ENCODE assay signal across 8 cellular contexts in the genomic region with DNA sequence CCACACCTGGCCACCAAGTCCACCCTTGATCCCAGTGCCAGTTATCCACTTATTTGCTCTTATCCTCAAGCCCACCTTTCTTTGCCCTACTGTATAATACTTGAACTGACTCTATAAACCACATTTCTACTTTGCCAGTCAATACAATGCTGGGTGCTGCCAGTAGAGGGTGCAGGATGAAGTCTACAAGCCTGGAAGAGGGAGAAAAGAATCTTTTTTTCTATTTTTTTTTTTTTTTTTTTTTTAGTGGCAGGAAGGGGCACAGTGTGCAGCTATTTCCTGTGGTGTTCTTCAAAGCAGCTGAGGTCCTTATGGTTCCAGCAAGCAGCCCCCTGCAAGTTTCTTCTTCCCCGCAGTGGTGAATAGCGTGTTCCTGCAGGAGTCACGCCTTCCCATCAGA. TPM values are rescaled to one million over a fixed set of nuclear protein-coding genes. Genes with fewer than 3 reads are reported as not detected.
DNase-seq lines count a peak whose midpoint lies in the region; ATAC-seq and TF ChIP-seq lines count a peak whose summit lies in the region.

No MANE protein-coding gene starts in this region.

- peak overlapping the region in 2 of 8 donors; percentile 32 for H3K4me3 Mint-ChIP-seq in CD4-positive, alpha-beta memory T cell

- H3K27me3 ChIP-seq in CD4-positive, alpha-beta memory T cell (ENCODE audit: insufficient read depth, low read length), result no peaks in the 10 kb centered on the region

- H3K4me1 Mint-ChIP-seq in CD4-positive, alpha-beta memory T cell, result peaks cover 9 to 13% (median 12%) of the 10 kb centered on the region in 4 donors

- peaks cover 10 to 14% of the 10 kb centered on the region in 2 donors for H3K27me3 Mint-ChIP-seq in CD4-positive, alpha-beta memory T cell

- H3K27ac ChIP-seq in CD4-positive, alpha-beta memory T cell (ENCODE audit: low read depth, low read length), result no peak overlapping the region

- DNase-seq in CD4-positive, alpha-beta memory T cell, result peak; percentile 19 to 55 (median 30)
- peak; percentile 46 for DNase-seq in iPS-NIHi11 (ENCODE audit: low spot score)
- no peak for DNase-seq in SW480 (ENCODE audit: low spot score)
- no peak for DNase-seq in retina
- no peak for DNase-seq in glomerular visceral epithelial cell (ENCODE audit: extremely low spot score)
- no peak for DNase-seq in putamen (ENCODE audit: low spot score)

- intact Hi-C loops in CD4-positive, alpha-beta memory T cell (cut with micrococcal nuclease), result no loop called here

- no peaks in the 10 kb centered on the region for H3K36me3 Mint-ChIP-seq in CD4-positive, alpha-beta memory T cell

- ATAC-seq in GM21447 (IDR thresholded peaks at IDR 0.05; ENCODE audit: unreplicated experiment), result peak; percentile 61

- H3K9me3 Mint-ChIP-seq in CD4-positive, alpha-beta memory T cell, result peaks cover 0 to 3% (median 0%) of the 10 kb centered on the region in 8 donors

- POLR2A ChIA-PET in CD4-positive, alpha-beta memory T cell (lab: Charles Lee; ENCODE audit: partially characterized antibody), result no interaction called here

- peak; percentile 33; the same call in 1 of the 2 replicates for TF ChIP-seq CTCF in WI38 (IDR thresholded peaks at IDR 0.05; ENCODE audit: low read depth, low read length)

- no peaks in the 10 kb centered on the region for H3K9me3 ChIP-seq in CD4-positive, alpha-beta memory T cell (ENCODE audit: control insufficient read depth in 1 of 2, low read length in 2 of 2)

- no peak overlapping the region for H3K4me3 ChIP-seq in CD4-positive, alpha-beta memory T cell (ENCODE audit: low read length in 2 of 2)
- H3K4me3 ChIP-seq in WI38 (ENCODE audit: low read depth, low read length), result no peak overlapping the region

- H3K4me1 ChIP-seq in CD4-positive, alpha-beta memory T cell (ENCODE audit: insufficient read depth, low read length), result peaks cover 10% of the 10 kb centered on the region

- H3K27ac Mint-ChIP-seq in CD4-positive, alpha-beta memory T cell, result peak overlapping the region in 1 of 7 donors; percentile 15

- H3K36me3 ChIP-seq in CD4-positive, alpha-beta memory T cell (ENCODE audit: insufficient read depth, low read length), result no peaks in the 10 kb centered on the region

- CTCF ChIA-PET in CD4-positive, alpha-beta memory T cell (lab: Charles Lee; ENCODE audit: partially characterized antibody), result interaction anchor here (0.7 to 6.8 kb wide), 2 partner anchors 256 to 264 kb away, joined by 3 to 76 read pairs; no protein-coding TSS in a partner anchor

RNA-seq across cellular contexts. Expression of a gene that starts 22.2 kb away (rescaled TPM):
- not detected for total RNA-seq in CD4-positive, alpha-beta memory T cell
- polyA plus RNA-seq in CD4-positive, alpha-beta memory T cell, result not detected

Comparison
In these comparisons a context has a peak if more than half of its experiments do, and no peak if none do; other contexts are left out.
1. DNase-seq: peak in CD4-positive, alpha-beta memory T cell (5 of 5) and iPS-NIHi11 (single experiment); none in SW480 (single experiment), retina (single experiment), glomerular visceral epithelial cell (single experiment) and putamen (single experiment).